ENCODE assay signal across 9 cellular contexts in the genomic region with DNA sequence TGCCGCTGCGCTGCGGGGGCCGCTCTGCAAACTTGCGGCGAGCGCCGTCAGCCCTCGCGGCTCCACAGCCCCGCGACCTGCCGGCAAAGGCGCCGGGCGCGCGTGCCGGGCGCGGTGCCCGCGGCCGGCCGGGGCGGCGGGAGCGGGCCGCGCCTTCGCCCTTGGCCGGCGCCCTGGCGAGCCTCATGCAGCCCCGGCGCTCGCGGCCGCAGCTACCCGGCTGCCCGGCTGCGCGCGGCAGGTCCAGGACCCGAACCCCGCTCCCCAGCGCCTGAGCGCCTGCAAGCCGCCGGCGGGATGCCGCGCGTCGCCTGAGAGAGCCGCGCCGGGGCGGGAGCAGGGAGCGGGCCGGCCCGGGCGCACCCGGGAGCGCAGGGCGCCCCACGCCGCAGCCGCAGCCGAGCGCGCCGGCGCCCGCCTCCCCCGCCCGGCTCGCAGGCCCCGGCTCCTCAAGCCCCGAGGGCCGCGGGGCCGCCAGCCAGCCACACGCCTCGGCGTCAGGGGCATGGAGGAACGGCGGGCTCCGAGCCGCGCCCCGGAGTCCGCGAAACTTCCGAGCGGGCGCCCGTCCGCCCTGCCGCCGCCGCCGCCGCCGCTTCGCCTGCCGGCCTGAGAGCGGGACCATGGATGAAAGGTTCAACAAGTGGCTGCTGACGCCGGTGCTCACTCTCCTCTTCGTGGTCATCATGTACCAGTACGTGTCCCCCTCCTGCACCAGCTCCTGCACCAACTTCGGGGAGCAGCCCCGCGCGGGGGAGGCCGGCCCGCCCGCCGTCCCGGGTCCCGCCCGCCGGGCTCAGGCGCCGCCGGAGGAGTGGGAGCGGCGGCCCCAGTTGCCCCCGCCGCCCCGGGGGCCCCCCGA. TPM values are rescaled to one million over a fixed set of nuclear protein-coding genes. Genes with fewer than 3 reads are reported as not detected.
A peak's percentile ranks its signal among the peaks of the same experiment; 100 is the strongest.
DNase-seq lines count a peak whose midpoint lies in the region; ATAC-seq and TF ChIP-seq lines count a peak whose summit lies in the region.
"Had no signal": no experiment of that assay in that cellular context is flagged by ENCODE, and none has a peak within 500 bp of the region (broad histone marks: within the 10 kb centered on the region; RNA-seq: fewer than 3 reads in every experiment).

No MANE protein-coding gene starts in this region.

- no peak for TF ChIP-seq POLR2A in suprapubic skin (IDR thresholded peaks at IDR 0.05)

- TF ChIP-seq CTCF in suprapubic skin (IDR thresholded peaks at IDR 0.05) = no peak

- H3K36me3 ChIP-seq in adipocyte (ENCODE audit: control insufficient read depth, insufficient read depth, low read length, severe bottlenecking) (no peaks in the 10 kb centered on the region), suprapubic skin (no peaks in the 10 kb centered on the region)

- H3K9ac ChIP-seq in adipocyte (ENCODE audit: low read length) = no peak overlapping the region

- peak; percentile 47 for ATAC-seq in HG03066 (IDR thresholded peaks at IDR 0.05; ENCODE audit: low read depth, unreplicated experiment)

- H3K4me3 ChIP-seq in adipocyte (ENCODE audit: low read length) (peak overlapping the region; percentile 78), iPS-11a (ENCODE audit: low read depth, low read length) (peak overlapping the region; percentile 66), suprapubic skin (peak overlapping the region; percentile 63)

- H3K4me1 ChIP-seq in adipocyte (ENCODE audit: control insufficient read depth, insufficient read depth, low read length) (peaks cover 4% of the 10 kb centered on the region), suprapubic skin (peaks cover 20% of the 10 kb centered on the region)

- DNase-seq in NCI-H2227 (lab: John Stamatoyannopoulos, UW; ENCODE audit: unreplicated experiment) (peak; percentile 4), NCI-H2227 treated with DMSO at 0.1 percent for 48 hours (lab: John Stamatoyannopoulos, UW) (no peak), adipocyte (ENCODE audit: low read depth) (peak; percentile 56), suprapubic skin (ENCODE audit: low spot score in 2 of 2) (no peak), NCI-H2029 treated with DMSO at 0.1 percent for 48 hours (lab: John Stamatoyannopoulos, UW) (no peak)
- no peak for DNase-seq in stimulated activated CD8-positive, alpha-beta memory T cell treated with anti-CD3 and anti-CD28 coated beads, Interleukin-4, amount 100 ng/mL, for 48 hours

- TF ChIP-seq EP300 in suprapubic skin (IDR thresholded peaks at IDR 0.05) = no peak

- no peak overlapping the region for H3K27ac ChIP-seq in suprapubic skin
- H3K27ac ChIP-seq: C4-2B had no signal

- H3K9me3 ChIP-seq in adipocyte (ENCODE audit: control insufficient read depth, low read length) = no peaks in the 10 kb centered on the region
- no peaks in the 10 kb centered on the region for H3K9me3 ChIP-seq in suprapubic skin

- H3K27me3 ChIP-seq in adipocyte (replicated peaks; ENCODE audit: control insufficient read depth, insufficient read depth, low read length) = peaks cover 76% of the 10 kb centered on the region
- H3K27me3 ChIP-seq in suprapubic skin = peaks cover 78% of the 10 kb centered on the region

- no CpG with 5 or more reads among the region's 133 CpGs for WGBS in suprapubic skin

RNA-seq across cellular contexts. Expression of gene HS6ST3, which starts 0.6 kb away (rescaled TPM):
- under 1 TPM; 0.08 to 0.47 (median 0.41) TPM for total RNA-seq in suprapubic skin

RNA-seq across cellular contexts. Expression of gene UGGT2, which starts 37.3 kb away (rescaled TPM):
- total RNA-seq in suprapubic skin = 10 to 100 TPM; 11.8 to 38.9 (median 13.7) TPM

Comparison
In these comparisons a context has a peak if more than half of its experiments do, and no peak if none do; other contexts are left out.
1. DNase-seq: peak in NCI-H2227 (single experiment) and adipocyte (single experiment); none in NCI-H2227 treated with DMSO at 0.1 percent for 48 hours (single experiment), suprapubic skin (0 of 2), stimulated activated CD8-positive, alpha-beta memory T cell treated with anti-CD3 and anti-CD28 coated beads, Interleukin-4, amount 100 ng/mL, for 48 hours (single experiment) and NCI-H2029 treated with DMSO at 0.1 percent for 48 hours (single experiment).
2. Peak in every context shown above with its lines, with median percentiles within 50 percentile points of each other: H3K4me3 ChIP-seq.